ENCODE assay signal across 2 cellular contexts in genomic region chr10:1156616-1156886, GRCh38.
A peak's percentile ranks its signal among the peaks of the same experiment; 100 is the strongest.
TF ChIP-seq lines count a peak whose summit lies in the region.

No MANE protein-coding gene starts in this region.

TF ChIP-seq in A549, 52 proteins besides CTCF, POLR2A, EP300 and RAD21:
- no peak for TF ChIP-seq SMC3 (IDR thresholded peaks at IDR 0.05)
- 0 out of 2 replicates have a peak, but pooled peaks have one; percentile 5 for TF ChIP-seq USF2 (IDR thresholded peaks at IDR 0.05)
TF ChIP-seq in A549: peak in this region for 1.

TF ChIP-seq in K562, 482 proteins besides CTCF, POLR2A, EP300 and RAD21:
- TF ChIP-seq CBX3 (IDR thresholded peaks at IDR 0.05; ENCODE audit: borderline replicate concordance in 1 of 2, low read length in 2 of 2) (no peak), HOXB6 (CRISPR knock-in tag; IDR thresholded peaks at IDR 0.05; ENCODE audit: borderline replicate concordance) (no peak), TFE3 (CRISPR knock-in tag; IDR thresholded peaks at IDR 0.05) (peak; percentile 51)
